In genomic region chr19:46788101-46788967, GRCh38 we compare ENCODE assay signal across 1 cellular context.
TF ChIP-seq lines count a peak whose summit lies in the region.

Gene SLC1A5, minus strand, starts transcription at chr19:46788594. Its CDS starts 629 bp downstream, at chr19:46787965.

TF ChIP-seq in K562, 482 proteins besides CTCF, POLR2A, EP300 and RAD21 (continued from another document and continues in another):
- no peak for TF ChIP-seq ZBTB5 (IDR thresholded peaks at IDR 0.05)
- TF ChIP-seq THRB (CRISPR knock-in tag; conservative IDR thresholded peaks at IDR 0.05): 0 out of 2 replicates have a peak, but pooled peaks have one; percentile 28
- 0 out of 4 replicates have a peak, but pooled peaks of 1 of the 2 experiments have one; percentile 32 for TF ChIP-seq ARNT (IDR thresholded peaks at IDR 0.05)
- TF ChIP-seq KDM2B (CRISPR knock-in tag; IDR thresholded peaks at IDR 0.05): 0 out of 2 replicates have a peak, but pooled peaks have one; percentile 53
- TF ChIP-seq USF2 (CRISPR knock-in tag; IDR thresholded peaks at IDR 0.05): peak; percentile 5
- TF ChIP-seq GTF3C2 (IDR thresholded peaks at IDR 0.05; ENCODE audit: borderline replicate concordance, extremely low read depth, insufficient read length): no peak
- no peak for TF ChIP-seq RFX5 (IDR thresholded peaks at IDR 0.05; ENCODE audit: low read depth, low read length)
- TF ChIP-seq NR2F6 (CRISPR knock-in tag; IDR thresholded peaks at IDR 0.05): no peak
- peak in 1 of 2 experiments; percentile 67; a peak in 2 of 4 replicates for TF ChIP-seq CSDE1 (IDR thresholded peaks at IDR 0.05)
- no peak for TF ChIP-seq ZNF212 (CRISPR knock-in tag; IDR thresholded peaks at IDR 0.05)
- no peak for TF ChIP-seq MITF (IDR thresholded peaks at IDR 0.05)
- no peak for TF ChIP-seq ZNF239 (CRISPR knock-in tag; IDR thresholded peaks at IDR 0.05)
- no peak for TF ChIP-seq SAP30 (IDR thresholded peaks at IDR 0.05; ENCODE audit: borderline replicate concordance, insufficient read depth, low read depth, low read length, poor library complexity, severe bottlenecking)
- no peak for TF ChIP-seq TCF15 (CRISPR knock-in tag; IDR thresholded peaks at IDR 0.05)
- TF ChIP-seq ZNF398 (CRISPR knock-in tag; IDR thresholded peaks at IDR 0.05): no peak
- peak; percentile 24; the same call in 1 of the 2 replicates for TF ChIP-seq RNF2 (IDR thresholded peaks at IDR 0.05)
- TF ChIP-seq TRIM24 (IDR thresholded peaks at IDR 0.05): no peak
- TF ChIP-seq ZNF3 (CRISPR knock-in tag; IDR thresholded peaks at IDR 0.05): no peak
- no peak for TF ChIP-seq NFE2L1 (tag; IDR thresholded peaks at IDR 0.05; ENCODE audit: borderline replicate concordance, low read depth)
- TF ChIP-seq PRDM10 (IDR thresholded peaks at IDR 0.05; ENCODE audit: partially characterized antibody): no peak
- TF ChIP-seq SIN3B (IDR thresholded peaks at IDR 0.05; ENCODE audit: low read depth): peak; percentile 73; the same call in 1 of the 2 replicates
- peak; percentile 64 for TF ChIP-seq FOS (IDR thresholded peaks at IDR 0.05; ENCODE audit: extremely low read depth, insufficient read length)
- TF ChIP-seq GTF2E2 (tag; IDR thresholded peaks at IDR 0.05): peak; percentile 76
- TF ChIP-seq EHMT2 (IDR thresholded peaks at IDR 0.05): no peak
- no peak for TF ChIP-seq ESRRB (CRISPR knock-in tag; IDR thresholded peaks at IDR 0.05; ENCODE audit: borderline replicate concordance)
- TF ChIP-seq ZNF76 (CRISPR knock-in tag; IDR thresholded peaks at IDR 0.05; ENCODE audit: borderline replicate concordance): no peak
- TF ChIP-seq ZNF584 (CRISPR knock-in tag; IDR thresholded peaks at IDR 0.05; ENCODE audit: low read depth): no peak
- peak; percentile 26 to 75; a peak in 2 of 4 replicates for TF ChIP-seq TBL1XR1 (IDR thresholded peaks at IDR 0.05; ENCODE audit: low read length in 2 of 2)
- TF ChIP-seq E4F1 (CRISPR knock-in tag; IDR thresholded peaks at IDR 0.05; ENCODE audit: borderline replicate concordance): no peak
- peak; percentile 98 for TF ChIP-seq RBM22 (IDR thresholded peaks at IDR 0.05; ENCODE audit: low read depth, low read length, poor library complexity, severe bottlenecking)
- TF ChIP-seq PHB2 (IDR thresholded peaks at IDR 0.05; ENCODE audit: low read depth): no peak
- TF ChIP-seq ZNF316 (IDR thresholded peaks at IDR 0.05): 0 out of 2 replicates have a peak, but pooled peaks have one; percentile 5
- TF ChIP-seq MAZ (CRISPR knock-in tag; conservative IDR thresholded peaks at IDR 0.05 in 1 of 2, IDR thresholded peaks at IDR 0.05 in 1 of 2): peak; percentile 63 to 72; a peak in 3 of 4 replicates
- TF ChIP-seq SIX5 (IDR thresholded peaks at IDR 0.05; ENCODE audit: borderline replicate concordance in 1 of 2, insufficient read depth in 1 of 2, low read depth in 1 of 2, low read length in 2 of 2): no peak
- TF ChIP-seq SMAD4 (CRISPR knock-in tag; conservative IDR thresholded peaks at IDR 0.05): no peak
- TF ChIP-seq PHTF2 (CRISPR knock-in tag; IDR thresholded peaks at IDR 0.05): no peak
- no peak for TF ChIP-seq SMARCA4 (IDR thresholded peaks at IDR 0.05)
- TF ChIP-seq PHF20 (IDR thresholded peaks at IDR 0.05; ENCODE audit: partially characterized antibody): peak; percentile 18
- TF ChIP-seq ZBTB33 (CRISPR knock-in tag; IDR thresholded peaks at IDR 0.05): peak; percentile 72; the same call in 1 of the 2 replicates
